ENCODE assay signal across 16 cellular contexts in genomic region chr18:74152270-74152669, GRCh38. TPM values are rescaled to one million over a fixed set of nuclear protein-coding genes. Genes with fewer than 3 reads are reported as not detected.
DNase-seq lines count a peak whose midpoint lies in the region; ATAC-seq, FAIRE-seq and TF ChIP-seq lines count a peak whose summit lies in the region.
"Had no signal": no experiment of that assay in that cellular context is flagged by ENCODE, and none has a peak within 500 bp of the region (broad histone marks: within the 10 kb centered on the region; RNA-seq: fewer than 3 reads in every experiment).

No MANE protein-coding gene starts in this region.

- H3K4me3 Mint-ChIP-seq in activated CD4-positive, alpha-beta T cell treated with anti-CD3 and anti-CD28 coated beads, Interleukin-2, amount 10 ng/mL, durations not matched to agents 7 days and 5 days, result no peak overlapping the region
- peak overlapping the region; percentile 4 for H3K4me3 Mint-ChIP-seq in neural progenitor cell

- TF ChIP-seq POLR2A in GM12878 (IDR thresholded peaks at IDR 0.05; ENCODE audit: low read depth, low read length) (no peak), uterus (IDR thresholded peaks at IDR 0.05) (no peak)

- SMC1A ChIA-PET in GM12878 (lab: Charles Lee; ENCODE audit: uncharacterized antibody, unreplicated experiment), result no interaction called here

- ATAC-seq in left cardiac atrium (no peak), GM12878 (no peak)

- H3K27me3 Mint-ChIP-seq in activated CD4-positive, alpha-beta T cell treated with anti-CD3 and anti-CD28 coated beads, Interleukin-2, amount 10 ng/mL, durations not matched to agents 7 days and 5 days, result no peaks in the 10 kb centered on the region
- H3K27me3 Mint-ChIP-seq in neural progenitor cell (ENCODE audit: insufficient read depth, low read depth), result no peaks in the 10 kb centered on the region

- H3K79me2 ChIP-seq in GM12878 (ENCODE audit: control insufficient read depth, insufficient read depth, low read length), result peaks cover 55% of the 10 kb centered on the region
- peaks cover 52% of the 10 kb centered on the region for H3K79me2 ChIP-seq in neural progenitor cell (ENCODE audit: low read depth)

- H3K36me3 Mint-ChIP-seq in activated CD4-positive, alpha-beta T cell treated with anti-CD3 and anti-CD28 coated beads, Interleukin-2, amount 10 ng/mL, durations not matched to agents 7 days and 5 days (ENCODE audit: low read depth), result peaks cover 25% of the 10 kb centered on the region
- peaks cover 6% of the 10 kb centered on the region for H3K36me3 Mint-ChIP-seq in neural progenitor cell

- RAD21 ChIA-PET in GM12878 (lab: Charles Lee; ENCODE audit: unreplicated experiment), result interaction anchor here (1.2 kb wide), 1 partner anchor 344 kb away, joined by 3 read pairs; the partner anchor contains the start of gene CNDP2

- no peak overlapping the region for H3K9ac ChIP-seq in GM12878 (ENCODE audit: control insufficient read depth, insufficient read depth, low read length)
- H3K9ac ChIP-seq in neural progenitor cell, result no peak overlapping the region

- H3K4me3 ChIP-seq in left ventricle myocardium inferior (peak overlapping the region; percentile 88), GM12878 (no peak overlapping the region), neural progenitor cell (no peak overlapping the region), uterus (no peak overlapping the region)
- H3K4me3 ChIP-seq: HAP-1, Peyer's patch had no signal

- TF ChIP-seq CTCF in left ventricle myocardium inferior (IDR thresholded peaks at IDR 0.05; ENCODE audit: borderline replicate concordance) (no peak), GM12878 (IDR thresholded peaks at IDR 0.05 in 2 of 3, conservative IDR thresholded peaks at IDR 0.05 in 1 of 3; ENCODE audit: control insufficient read depth in 2 of 3, extremely low read depth in 1 of 3, insufficient read depth in 1 of 3, low read depth in 3 of 3, low read length in 3 of 3) (no peak), neural progenitor cell (IDR thresholded peaks at IDR 0.05) (no peak), uterus (IDR thresholded peaks at IDR 0.05) (no peak)

- H3K4me1 ChIP-seq in left ventricle myocardium inferior (peaks cover 76% of the 10 kb centered on the region), GM12878 (ENCODE audit: control insufficient read depth, insufficient read depth, low read length) (peaks cover 3% of the 10 kb centered on the region; the same call in 1 of the 2 replicates), neural progenitor cell (peaks cover 9% of the 10 kb centered on the region), uterus (peaks cover 0 to 6% of the 10 kb centered on the region in 2 donors)

- no peaks in the 10 kb centered on the region for H3K9me3 Mint-ChIP-seq in activated CD4-positive, alpha-beta T cell treated with anti-CD3 and anti-CD28 coated beads, Interleukin-2, amount 10 ng/mL, durations not matched to agents 7 days and 5 days
- H3K9me3 Mint-ChIP-seq in neural progenitor cell, result no peaks in the 10 kb centered on the region

- peaks cover 45% of the 10 kb centered on the region for H3K4me1 Mint-ChIP-seq in activated CD4-positive, alpha-beta T cell treated with anti-CD3 and anti-CD28 coated beads, Interleukin-2, amount 10 ng/mL, durations not matched to agents 7 days and 5 days
- peaks cover 21% of the 10 kb centered on the region for H3K4me1 Mint-ChIP-seq in neural progenitor cell

- BruUV-seq in GM12878 (replicated peaks; lab: Mats Ljungman, UMichigan), result no TSS peak

- no peaks in the 10 kb centered on the region for H3K9me3 ChIP-seq in left ventricle myocardium inferior (replicated peaks)
- no peaks in the 10 kb centered on the region for H3K9me3 ChIP-seq in GM12878 (replicated peaks; ENCODE audit: control insufficient read depth, insufficient read depth, low read length)
- no peaks in the 10 kb centered on the region for H3K9me3 ChIP-seq in neural progenitor cell (ENCODE audit: low read depth)
- no peaks in the 10 kb centered on the region for H3K9me3 ChIP-seq in uterus
- H3K9me3 ChIP-seq: HAP-1, Peyer's patch had no signal

- peak overlapping the region; percentile 78 for H3K27ac Mint-ChIP-seq in activated CD4-positive, alpha-beta T cell treated with anti-CD3 and anti-CD28 coated beads, Interleukin-2, amount 10 ng/mL, durations not matched to agents 7 days and 5 days
- no peak overlapping the region for H3K27ac Mint-ChIP-seq in neural progenitor cell

- no peak for FAIRE-seq in GM12878 (lab: Jason Lieb, UNC)
- FAIRE-seq: GM18507 had no signal

- CTCF ChIA-PET in activated CD4-positive, alpha-beta T cell treated with anti-CD3 and anti-CD28 coated beads, Interleukin-2, amount 10 ng/mL, durations not matched to agents 7 days and 5 days (lab: Charles Lee), result interaction anchor here (0.5 to 1.9 kb wide), 5 partner anchors 9 to 357 kb away, joined by 3 to 4 read pairs (median 4); no protein-coding TSS in a partner anchor
- CTCF ChIA-PET in GM12878 (lab: Yijun Ruan, JAX), result interaction anchor here (1.1 to 2.3 kb wide), 4 partner anchors 12 to 190 kb away, joined by 3 to 6 read pairs (median 5); no protein-coding TSS in a partner anchor

- no peak for TF ChIP-seq RAD21 in GM12878 (IDR thresholded peaks at IDR 0.05; ENCODE audit: insufficient read depth, low read depth, low read length)

- no peaks in the 10 kb centered on the region for H4K20me1 ChIP-seq in GM12878 (ENCODE audit: control insufficient read depth, insufficient read depth)
- H4K20me1 ChIP-seq in neural progenitor cell (ENCODE audit: low read depth), result no peaks in the 10 kb centered on the region

- peaks cover 41% of the 10 kb centered on the region for H3K36me3 ChIP-seq in left ventricle myocardium inferior
- peaks cover 3 to 5% of the 10 kb centered on the region in 2 experiments; a peak in 3 of 4 replicates for H3K36me3 ChIP-seq in GM12878 (ENCODE audit: control insufficient read depth in 2 of 2, insufficient read depth in 2 of 2, low read length in 1 of 2)
- H3K36me3 ChIP-seq in neural progenitor cell, result no peaks in the 10 kb centered on the region
- H3K36me3 ChIP-seq in uterus, result no peaks in the 10 kb centered on the region

- H3K27ac ChIP-seq in left ventricle myocardium inferior (replicated peaks) (peak overlapping the region; percentile 82), GM12878 (ENCODE audit: control insufficient read depth, insufficient read depth) (no peak overlapping the region), neural progenitor cell (no peak overlapping the region), uterus (no peak overlapping the region)
- H3K27ac ChIP-seq: Peyer's patch had no signal

- DNase-seq in activated CD4-positive, alpha-beta T cell treated with anti-CD3 and anti-CD28 coated beads, Interleukin-2, amount 10 ng/mL, durations not matched to agents 7 days and 5 days, result no peak
- DNase-seq in activated CD4-positive, alpha-beta T cell treated with anti-CD3 and anti-CD28 coated beads for 48 hours, result no peak
- DNase-seq in left ventricle myocardium inferior, result no peak
- DNase-seq in left cardiac atrium, result no peak
- no peak for DNase-seq in GM12878 (ENCODE audit: low read depth, low spot score)
- DNase-seq in neural progenitor cell (ENCODE audit: low spot score), result no peak
- no peak for DNase-seq in uterus
- DNase-seq in AG08396 (ENCODE audit: low spot score), result no peak
- DNase-seq: C1 segment of cervical spinal cord, NCI-H187 treated with DMSO at 0.1 percent for 48 hours, NCI-H2171, NCI-H510A, NCI-H82, Peyer's patch had no signal

- in situ Hi-C loops in GM12878 (cut with MboI), result no loop called here

- H3K4me2 ChIP-seq in GM12878 (ENCODE audit: control insufficient read depth, insufficient read depth) (peak overlapping the region; percentile 4; the same call in 1 of the 2 replicates), neural progenitor cell (no peak overlapping the region)

- intact Hi-C loops in left ventricle myocardium inferior (cut with micrococcal nuclease), result no loop called here
- intact Hi-C loops in left cardiac atrium (cut with DNase I), result no loop called here
- intact Hi-C loops in GM12878 (cut with micrococcal nuclease; ENCODE audit: unreplicated experiment), result no loop called here
- intact Hi-C loops in uterus (cut with DNase I; ENCODE audit: low total_unique reads), result no loop called here

- peaks cover 5% of the 10 kb centered on the region for H3F3A ChIP-seq in neural progenitor cell (ENCODE audit: low read depth)

- POLR2A ChIA-PET in activated CD4-positive, alpha-beta T cell treated with anti-CD3 and anti-CD28 coated beads, Interleukin-2, amount 10 ng/mL, durations not matched to agents 7 days and 5 days (lab: Charles Lee), result no interaction called here
- POLR2A ChIA-PET in GM12878 (lab: Charles Lee), result interaction anchor here (0.5 kb wide), 1 partner anchor 56 kb away, joined by 3 read pairs; no protein-coding TSS in a partner anchor

- WGBS in GM12878 (ENCODE audit: insufficient coverage, insufficient replicate concordance, low lambda C conversion rate, missing lambda C conversion rate), result 95% methylated on average over 6 of the region's 6 CpGs

- H2AFZ ChIP-seq in GM12878 (ENCODE audit: control insufficient read depth, low read depth, low read length) (no peak overlapping the region), neural progenitor cell (replicated peaks) (no peak overlapping the region)

- TF ChIP-seq EP300 in GM12878 (IDR thresholded peaks at IDR 0.05; ENCODE audit: borderline replicate concordance in 1 of 2, control insufficient read depth in 1 of 2, low read depth in 2 of 2, low read length in 2 of 2), result no peak

- no peaks in the 10 kb centered on the region for H3K27me3 ChIP-seq in left ventricle myocardium inferior (ENCODE audit: low read depth)
- no peaks in the 10 kb centered on the region for H3K27me3 ChIP-seq in GM12878 (replicated peaks in 1 of 2; ENCODE audit: control insufficient read depth in 2 of 2, insufficient read depth in 2 of 2, low read length in 1 of 2)
- peaks cover under 1% of the 10 kb centered on the region for H3K27me3 ChIP-seq in neural progenitor cell
- H3K27me3 ChIP-seq in uterus, result no peaks in the 10 kb centered on the region
- H3K27me3 ChIP-seq: Peyer's patch had no signal

RNA-seq across cellular contexts. Expression of gene TIMM21, which starts 3.9 kb away (rescaled TPM):
- 10 to 100 TPM; 23.8 to 24.6 TPM for total RNA-seq in activated CD4-positive, alpha-beta T cell treated with anti-CD3 and anti-CD28 coated beads, Interleukin-2, amount 10 ng/mL, durations not matched to agents 7 days and 5 days
- total RNA-seq in left ventricle myocardium inferior, result 172 TPM
- total RNA-seq in left cardiac atrium, result 100 to 1,000 TPM in 1 of 2 donors, 10 to 100 TPM in 1; 95.3 to 114 TPM
- 48.4 and 50.0 TPM in 2 replicates for total RNA-seq in GM12878 (2013; cell fraction: nucleolus; rRNA removed)
- total RNA-seq in GM12878 (2014; rRNA removed), result 64.6 and 67.0 TPM in 2 replicates
- 39.6 and 46.6 TPM in 2 replicates for total RNA-seq in GM12878 (2014; rRNA removed; fragmentation: Illumina TruSeq; extraction: Trizol)
- total RNA-seq in GM12878 (2021), result 39.5 and 47.4 TPM in 2 replicates
- 11.0 TPM for polyA plus RNA-seq in GM12878 (2011; ENCODE audit: low read depth)
- polyA plus RNA-seq in GM12878 (2011; rRNA removed), result 79.2 and 105 TPM in 2 replicates
- 52.2 and 64.5 TPM in 2 replicates for polyA plus RNA-seq in GM12878 (2011; cell fraction: cytosol; rRNA removed)
- 60.3 and 76.4 TPM in 2 replicates for polyA plus RNA-seq in GM12878 (2011; cell fraction: nucleus; rRNA removed)
- polyA plus RNA-seq in GM12878 (2012), result 34.6 and 36.1 TPM in 2 replicates
- polyA plus RNA-seq in GM12878 (2014; fragmentation: Illumina TruSeq; extraction: Trizol), result 60.4 and 63.8 TPM in 2 replicates
- polyA plus RNA-seq in GM12878 (2014; fragmentation: Nextera tagmentation; extraction: Ambion mirVana), result 100 to 1,000 TPM; 111 to 136 TPM
- polyA plus RNA-seq in GM12878 (2014; rRNA removed), result 87.7 and 88.9 TPM in 2 replicates
- polyA plus RNA-seq in GM12878 (2016; fragmentation: Nextera tagmentation; extraction: Ambion mirVana), result 100 to 1,000 TPM; 200 to 203 TPM
- polyA minus RNA-seq in GM12878 (2011; rRNA and poly(A)+ RNA removed), result 46.9 and 51.6 TPM in 2 replicates
- polyA minus RNA-seq in GM12878 (2011; cell fraction: cytosol; rRNA and poly(A)+ RNA removed), result 15.4 and 23.0 TPM in 2 replicates
- polyA minus RNA-seq in GM12878 (2011; cell fraction: nucleus; rRNA and poly(A)+ RNA removed), result 24.7 and 32.7 TPM in 2 replicates
- 24.0 and 28.4 TPM in 2 replicates for total RNA-seq in neural progenitor cell (ENCODE audit: low replicate concordance)
- total RNA-seq in uterus, result 10 to 100 TPM; 15.0 to 44.0 (median 17.2) TPM

RNA-seq across cellular contexts. Expression of gene FBXO15, which starts 4.6 kb away (rescaled TPM):
- under 1 TPM; 0.54 to 0.89 TPM for total RNA-seq in activated CD4-positive, alpha-beta T cell treated with anti-CD3 and anti-CD28 coated beads, Interleukin-2, amount 10 ng/mL, durations not matched to agents 7 days and 5 days
- total RNA-seq in left ventricle myocardium inferior (not detected), left cardiac atrium (under 1 TPM in 1 of 2 donors, not detected in 1; 0.47 TPM), GM12878 (2014; rRNA removed) (not detected in 2 replicates), GM12878 (2014; rRNA removed; fragmentation: Illumina TruSeq; extraction: Trizol) (0.22 and 0.28 TPM in 2 replicates), GM12878 (2021) (0.29 and 0.90 TPM in 2 replicates), neural progenitor cell (ENCODE audit: low replicate concordance) (2.2 and 2.8 TPM in 2 replicates), uterus (1 to 10 TPM in 1 of 4 donors, under 1 TPM in 1, not detected in 2; 0.76 to 3.0 TPM)
- total RNA-seq in GM12878 (2013; cell fraction: nucleolus; rRNA removed), result 0.42 and 0.92 TPM in 2 replicates
- polyA plus RNA-seq in GM12878 (2011; ENCODE audit: low read depth), result not detected
- polyA plus RNA-seq in GM12878 (2011; rRNA removed) (0.54 and 0.56 TPM in 2 replicates), GM12878 (2014; fragmentation: Illumina TruSeq; extraction: Trizol) (0.06 and 0.36 TPM in 2 replicates), GM12878 (2014; fragmentation: Nextera tagmentation; extraction: Ambion mirVana) (under 1 TPM; 0.20 to 0.24 TPM), GM12878 (2014; rRNA removed) (0.06 and 0.91 TPM in 2 replicates), GM12878 (2016; fragmentation: Nextera tagmentation; extraction: Ambion mirVana) (not detected)
- 0.18 and 0.61 TPM in 2 replicates for polyA plus RNA-seq in GM12878 (2011; cell fraction: cytosol; rRNA removed)
- 0.61 and 0.66 TPM in 2 replicates for polyA plus RNA-seq in GM12878 (2011; cell fraction: nucleus; rRNA removed)
- polyA plus RNA-seq in GM12878 (2012), result 0.15 and 0.60 TPM in 2 replicates
- polyA minus RNA-seq in GM12878 (2011; rRNA and poly(A)+ RNA removed), result 0.29 and 0.98 TPM in 2 replicates
- not detected in 2 replicates for polyA minus RNA-seq in GM12878 (2011; cell fraction: cytosol; rRNA and poly(A)+ RNA removed)
- polyA minus RNA-seq in GM12878 (2011; cell fraction: nucleus; rRNA and poly(A)+ RNA removed), result 0.24 and 0.38 TPM in 2 replicates
- total RNA-seq: Peyer's patch had no signal
